In the genomic region with DNA sequence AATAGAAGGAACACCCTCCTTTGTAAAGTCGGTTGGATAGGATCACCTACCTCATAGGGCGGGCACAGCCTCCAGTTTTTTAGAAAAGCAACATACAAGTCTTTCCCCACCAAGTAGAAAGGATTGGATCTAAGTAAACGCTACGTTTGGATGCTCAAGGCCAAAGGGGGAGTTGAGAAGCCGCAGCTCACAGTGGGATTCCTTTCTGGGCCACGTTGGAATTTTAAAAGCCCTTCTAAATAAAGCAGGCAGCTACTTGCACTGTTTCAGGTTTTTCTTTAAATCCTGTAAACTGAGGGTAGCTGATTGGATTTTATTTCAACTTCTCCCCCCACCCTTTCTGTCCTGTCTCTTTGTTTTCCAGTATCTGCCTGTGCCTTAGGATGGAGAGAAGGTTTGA, we compare ENCODE assay signal across 12 cellular contexts. TPM values are rescaled to one million over a fixed set of nuclear protein-coding genes. Genes with fewer than 3 reads are reported as not detected.
DNase-seq lines count a peak whose midpoint lies in the region; FAIRE-seq and TF ChIP-seq lines count a peak whose summit lies in the region.
"Had no signal": no experiment of that assay in that cellular context is flagged by ENCODE, and none has a peak within 500 bp of the region (broad histone marks: within the 10 kb centered on the region; RNA-seq: fewer than 3 reads in every experiment).

No MANE protein-coding gene starts in this region.

- H3K79me2 ChIP-seq in H9 (ENCODE audit: insufficient read depth, low read length) (peaks cover 6% of the 10 kb centered on the region; the same call in 1 of the 2 replicates), astrocyte (ENCODE audit: insufficient read depth, low read length) (peaks cover 97% of the 10 kb centered on the region), hepatocyte (peaks cover 77% of the 10 kb centered on the region)

- H4K20me1 ChIP-seq in H9 (ENCODE audit: control insufficient read depth, insufficient read depth, insufficient read length) (no peaks in the 10 kb centered on the region), astrocyte (ENCODE audit: insufficient read depth, low read length) (peaks cover 84% of the 10 kb centered on the region), hepatocyte (ENCODE audit: insufficient read depth, poor library complexity, severe bottlenecking) (peaks cover 31% of the 10 kb centered on the region)

- H3K9me2 ChIP-seq in hepatocyte (replicated peaks; ENCODE audit: insufficient read depth) = no peaks in the 10 kb centered on the region

- H3K18ac ChIP-seq in H9 (ENCODE audit: insufficient read length, low read depth, low read length) = peak overlapping the region; percentile 65

- H3K27ac Mint-ChIP-seq in H9 = peak overlapping the region; percentile 37 to 98 (median 94)
- H3K27ac Mint-ChIP-seq in astrocyte (ENCODE audit: unreplicated experiment) = peak overlapping the region; percentile 92

- H3K4me1 Mint-ChIP-seq in H9 = peaks cover 78 to 85% of the 10 kb centered on the region in 2 experiments
- peaks cover 72% of the 10 kb centered on the region for H3K4me1 Mint-ChIP-seq in astrocyte (ENCODE audit: low read depth, unreplicated experiment)

- no peak overlapping the region for H2BK20ac ChIP-seq in H9 (ENCODE audit: low read depth, low read length, poor library complexity, severe bottlenecking)

- peak overlapping the region; percentile 11 for H3K27ac ChIP-seq in H9 (ENCODE audit: insufficient read length, low read depth, low read length)
- H3K27ac ChIP-seq in astrocyte (ENCODE audit: low read depth, low read length) = peak overlapping the region; percentile 74
- peak overlapping the region; percentile 9 for H3K27ac ChIP-seq in hepatocyte
- H3K27ac ChIP-seq in prostate gland = peak overlapping the region; percentile 59 to 71
- H3K27ac ChIP-seq: VCaP had no signal

- no peak overlapping the region for H2BK15ac ChIP-seq in H9 (ENCODE audit: low read depth, low read length)

- H3K27me3 ChIP-seq in H9 (ENCODE audit: insufficient read depth, low read length) (no peaks in the 10 kb centered on the region), astrocyte (ENCODE audit: insufficient read depth, low read length) (no peaks in the 10 kb centered on the region), hepatocyte (no peaks in the 10 kb centered on the region), prostate gland (replicated peaks; ENCODE audit: insufficient read depth) (no peaks in the 10 kb centered on the region)

- H3K4me3 ChIP-seq in astrocyte (ENCODE audit: insufficient read depth, low read depth, low read length) (no peak overlapping the region), hepatocyte (no peak overlapping the region), prostate gland (no peak overlapping the region)
- H3K4me3 ChIP-seq: skin epidermis had no signal

- H3K36me3 ChIP-seq in astrocyte (ENCODE audit: insufficient read depth, low read length) (peaks cover 23% of the 10 kb centered on the region), hepatocyte (replicated peaks; ENCODE audit: insufficient read depth, low read depth) (no peaks in the 10 kb centered on the region), prostate gland (no peaks in the 10 kb centered on the region)

- no peak overlapping the region for H4K5ac ChIP-seq in H9 (ENCODE audit: insufficient read length, low read depth, low read length)

- no CpG with 5 or more reads among the region's 6 CpGs for WGBS in H9 (ENCODE audit: extremely low coverage, insufficient read length, low lambda C conversion rate)
- WGBS in hepatocyte (ENCODE audit: low lambda C conversion rate, missing lambda C conversion rate) = 48% methylated on average over 6 of the region's 6 CpGs
- WGBS in prostate gland = 36% methylated on average over 6 of the region's 6 CpGs

- H2BK120ac ChIP-seq in H9 (ENCODE audit: low read depth, low read length, poor library complexity, severe bottlenecking) = no peak overlapping the region

- H3K23me2 ChIP-seq in H9 (ENCODE audit: insufficient read length, low read depth, low read length, poor library complexity, severe bottlenecking) = no peaks in the 10 kb centered on the region

- no peak overlapping the region for H2BK5ac ChIP-seq in H9 (ENCODE audit: insufficient read length, low read length)

- H3K9ac ChIP-seq in H9 (ENCODE audit: extremely low read depth, insufficient read length, low read length) (no peak overlapping the region), astrocyte (ENCODE audit: low read length) (peak overlapping the region; percentile 73)

- intact Hi-C loops in prostate gland (cut with DNase I) = no loop called here

- H3K36me3 Mint-ChIP-seq in H9 (ENCODE audit: insufficient read depth in 1 of 3, low read depth in 3 of 3) (peaks cover 9 to 76% (median 55%) of the 10 kb centered on the region in 3 experiments; a peak in 6 of 7 replicates), astrocyte (ENCODE audit: low read depth, unreplicated experiment) (peaks cover 48% of the 10 kb centered on the region)

- no peak overlapping the region for H3K14ac ChIP-seq in H9 (ENCODE audit: insufficient read depth, low read length)

- H3K23ac ChIP-seq in H9 (ENCODE audit: insufficient read length, low read depth, low read length) = no peak overlapping the region

- H2AK5ac ChIP-seq in H9 (ENCODE audit: insufficient read length, low read length) = no peak overlapping the region

- H3K27me3 Mint-ChIP-seq in H9 (ENCODE audit: low read depth) = no peaks in the 10 kb centered on the region
- H3K27me3 Mint-ChIP-seq in astrocyte (ENCODE audit: low read depth, unreplicated experiment) = no peaks in the 10 kb centered on the region

- H3K4me2 ChIP-seq in H9 (ENCODE audit: insufficient read depth, insufficient read length, low read length) (no peak overlapping the region), astrocyte (ENCODE audit: low read length) (peak overlapping the region; percentile 73), hepatocyte (peak overlapping the region; percentile 17)

- H4K8ac ChIP-seq in H9 (replicated peaks; ENCODE audit: insufficient read length, low read depth, low read length) = no peak overlapping the region

- H3K9me3 ChIP-seq in H9 (ENCODE audit: control insufficient read depth, low read depth, low read length) (no peaks in the 10 kb centered on the region), astrocyte (ENCODE audit: insufficient read depth, low read depth, low read length) (no peaks in the 10 kb centered on the region), hepatocyte (ENCODE audit: low read depth) (no peaks in the 10 kb centered on the region), prostate gland (no peaks in the 10 kb centered on the region)

- H2AFZ ChIP-seq in H9 (ENCODE audit: low read length) (no peak overlapping the region), astrocyte (ENCODE audit: low read depth, low read length) (no peak overlapping the region), hepatocyte (no peak overlapping the region)

- no peaks in the 10 kb centered on the region for H3K79me1 ChIP-seq in H9 (ENCODE audit: insufficient read depth, low read depth, low read length, poor library complexity, severe bottlenecking)

- no peak overlapping the region for H2BK12ac ChIP-seq in H9 (ENCODE audit: insufficient read length, low read depth, low read length)

- H3T11ph ChIP-seq in H9 (ENCODE audit: low read length) = no peak overlapping the region

- H3K4me3 Mint-ChIP-seq in H9 (peak overlapping the region; percentile 22 to 43; a peak in 3 of 5 replicates), astrocyte (ENCODE audit: unreplicated experiment) (peak overlapping the region; percentile 77)

- no peak for TF ChIP-seq CTCF in H9 (conservative IDR thresholded peaks at IDR 0.05)
- TF ChIP-seq CTCF in astrocyte (IDR thresholded peaks at IDR 0.05; ENCODE audit: insufficient read depth, low read depth, low read length) = no peak
- no peak for TF ChIP-seq CTCF in hepatocyte (IDR thresholded peaks at IDR 0.05; ENCODE audit: poor library complexity)
- TF ChIP-seq CTCF in prostate gland (IDR thresholded peaks at IDR 0.05) = no peak

- TF ChIP-seq POLR2A in prostate gland (IDR thresholded peaks at IDR 0.05) = no peak

- H3K9me3 Mint-ChIP-seq in H9 (no peaks in the 10 kb centered on the region), astrocyte (ENCODE audit: unreplicated experiment) (no peaks in the 10 kb centered on the region)

- DNase-seq in H9 (no peak), astrocyte (ENCODE audit: low read depth) (no peak), hepatocyte (ENCODE audit: low spot score) (no peak), prostate gland (ENCODE audit: low spot score) (no peak), NCI-H345 treated with DMSO at 0.1 percent for 48 hours (lab: John Stamatoyannopoulos, UW; ENCODE audit: unreplicated experiment) (no peak), NCI-H226 (no peak), cerebellar nuclear complex (lab: John Stamatoyannopoulos, UW) (no peak)
- DNase-seq in stimulated activated naive CD4-positive, alpha-beta T cell (lab: John Stamatoyannopoulos, UW) = no peak
- DNase-seq: activated naive CD4-positive, alpha-beta T cell had no signal

- H3K4ac ChIP-seq in H9 (ENCODE audit: low read depth, low read length) = no peak overlapping the region; the same call in 1 of the 2 replicates

- H4K91ac ChIP-seq in H9 (ENCODE audit: insufficient read length, low read depth, low read length) = peak overlapping the region; percentile 24

- H3K56ac ChIP-seq in H9 (ENCODE audit: insufficient read length, low read depth, low read length) = no peak overlapping the region

- FAIRE-seq in astrocyte (lab: Jason Lieb, UNC) = peak; percentile 60
- FAIRE-seq: colon had no signal

- H3K4me1 ChIP-seq in H9 (ENCODE audit: insufficient read depth, low read length) (peaks cover 8% of the 10 kb centered on the region; the same call in 1 of the 2 replicates), astrocyte (ENCODE audit: insufficient read depth, low read length) (peaks cover 47% of the 10 kb centered on the region), hepatocyte (ENCODE audit: insufficient read depth) (peaks cover 57% of the 10 kb centered on the region), prostate gland (replicated peaks) (peaks cover 18% of the 10 kb centered on the region)

RNA-seq across cellular contexts. Expression of a gene that starts 44.2 kb away (rescaled TPM):
- total RNA-seq in H9 (2021) (88.5 and 93.8 TPM in 2 replicates), astrocyte (117 and 127 TPM in 2 replicates), hepatocyte (32.0 and 35.9 TPM in 2 replicates), prostate gland (100 to 1,000 TPM in 1 of 2 donors, 10 to 100 TPM in 1; 86.7 to 134 TPM)
- polyA plus RNA-seq in hepatocyte = 20.3 and 23.3 TPM in 2 replicates

Comparison
In these comparisons a context has a peak if more than half of its experiments do, and no peak if none do; other contexts are left out.
1. H3K27ac ChIP-seq: peak in every context shown above with its lines; median percentile 74 in astrocyte; 65 in prostate gland; 11 in H9; 9 in hepatocyte.